In the genomic region with DNA sequence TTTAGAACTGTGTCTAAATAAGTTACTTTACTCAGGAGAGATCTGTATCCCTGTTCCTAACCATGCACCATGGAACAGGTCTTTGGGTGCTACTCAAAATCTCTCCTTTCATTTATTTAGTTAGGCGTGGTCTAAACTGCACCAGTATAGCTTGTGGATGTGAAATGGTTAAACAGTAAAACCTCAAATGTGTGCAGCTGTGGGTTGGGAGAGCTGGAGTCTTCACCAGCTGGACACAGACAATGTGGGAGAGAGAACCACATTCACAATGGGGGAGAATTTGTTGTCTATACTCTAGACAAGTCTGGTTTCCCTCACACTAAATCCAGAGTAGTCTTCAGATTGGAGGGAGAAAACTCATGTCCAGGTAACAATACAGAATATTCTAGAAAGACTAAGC, we compare ENCODE assay signal across 27 cellular contexts. TPM values are rescaled to one million over a fixed set of nuclear protein-coding genes. Genes with fewer than 3 reads are reported as not detected.
DNase-seq lines count a peak whose midpoint lies in the region; ATAC-seq, FAIRE-seq and TF ChIP-seq lines count a peak whose summit lies in the region.
"Had no signal": no experiment of that assay in that cellular context is flagged by ENCODE, and none has a peak within 500 bp of the region (broad histone marks: within the 10 kb centered on the region; RNA-seq: fewer than 3 reads in every experiment).

No MANE protein-coding gene starts in this region.

- peaks cover 80% of the 10 kb centered on the region for H3K4me1 Mint-ChIP-seq in CD4-positive, alpha-beta T cell (ENCODE audit: low read depth)

- H3K9ac ChIP-seq in K562 (ENCODE audit: insufficient read depth in 1 of 2, low read depth in 2 of 2, low read length in 2 of 2), result no peak overlapping the region

- no peak overlapping the region for H3K4me3 Mint-ChIP-seq in CD4-positive, alpha-beta T cell
- H3K4me3 Mint-ChIP-seq: activated naive CD4-positive, alpha-beta T cell treated with anti-CD3 and anti-CD28 coated beads, Interleukin-2, amount 10 ng/mL, durations not matched to agents 7 days and 5 days had no signal

- in situ Hi-C loops in K562 (cut with MboI), result no loop called here

- peaks cover 0 to 4% of the 10 kb centered on the region in 2 experiments; a peak in 1 of 5 replicates for H3K4me1 ChIP-seq in K562 (replicated peaks in 1 of 2; ENCODE audit: control insufficient read depth in 2 of 2, insufficient read depth in 2 of 2, low read length in 2 of 2)
- H3K4me1 ChIP-seq: ascending aorta had no signal

- no peaks in the 10 kb centered on the region for H3K36me3 Mint-ChIP-seq in CD4-positive, alpha-beta T cell (ENCODE audit: low read depth)

- no peaks in the 10 kb centered on the region for H3K27me3 Mint-ChIP-seq in CD4-positive, alpha-beta T cell

- no peaks in the 10 kb centered on the region for H3K9me1 ChIP-seq in K562 (ENCODE audit: control insufficient read depth, insufficient read depth, low read length)

- no peak overlapping the region for H3K27ac ChIP-seq in CD4-positive, alpha-beta T cell (ENCODE audit: low read depth, low read length)
- H3K27ac ChIP-seq in K562 (ENCODE audit: extremely low read depth, low read depth, low read length), result no peak overlapping the region
- H3K27ac ChIP-seq: ascending aorta, esophagus squamous epithelium, thoracic aorta had no signal

- TF ChIP-seq CTCF in CD4-positive, alpha-beta T cell (IDR thresholded peaks at IDR 0.05), result no peak
- TF ChIP-seq CTCF in K562 (IDR thresholded peaks at IDR 0.05 in 2 of 3, conservative IDR thresholded peaks at IDR 0.05 in 1 of 3; ENCODE audit: insufficient read depth in 2 of 3, low read depth in 1 of 3, low read length in 3 of 3), result no peak

- CTCF ChIA-PET in CD4-positive, alpha-beta T cell (lab: Charles Lee), result interaction anchor here (1.1 to 3.1 kb wide), 6 partner anchors 10 to 68 kb away, joined by 3 to 12 read pairs (median 3); no protein-coding TSS in a partner anchor
- CTCF ChIA-PET in K562 (lab: Yijun Ruan, JAX; ENCODE audit: low intra/inter-chr PET ratio), result no interaction called here

- no peak for FAIRE-seq in K562 (lab: Jason Lieb, UNC)
- FAIRE-seq: frontal cortex had no signal

- TF ChIP-seq EP300 in K562 (IDR thresholded peaks at IDR 0.05; ENCODE audit: low read length), result no peak

- no peak for TF ChIP-seq RAD21 in K562 (CRISPR knock-in tag; conservative IDR thresholded peaks at IDR 0.05 in 1 of 2, IDR thresholded peaks at IDR 0.05 in 1 of 2)

- H3K27me3 ChIP-seq in CD4-positive, alpha-beta T cell (ENCODE audit: control insufficient read depth, insufficient read depth, low read length), result no peaks in the 10 kb centered on the region
- no peaks in the 10 kb centered on the region for H3K27me3 ChIP-seq in K562 (ENCODE audit: control insufficient read depth in 2 of 2, insufficient read depth in 2 of 2, low read length in 2 of 2)
- H3K27me3 ChIP-seq: ascending aorta, esophagus squamous epithelium had no signal

- intact Hi-C loops in CD4-positive, alpha-beta T cell (cut with DNase I, micrococcal nuclease), result loop anchor here in 1 of 2 experiments (2.0 kb wide), 1 partner anchor 30 kb away; no protein-coding TSS in a partner anchor
- intact Hi-C loops in K562 (cut with micrococcal nuclease), result no loop called here

- no peak for DNase-seq in CD4-positive, alpha-beta T cell
- peak; percentile 75 for DNase-seq in MV-4-11 (lab: John Stamatoyannopoulos, UW)
- no peak for DNase-seq in K562 (ENCODE audit: extremely low read depth in 1 of 4, low spot score in 3 of 4)
- DNase-seq in activated naive CD4-positive, alpha-beta T cell treated with Interleukin-2 at 50 U/mL for 16 hours, result no peak
- no peak for DNase-seq in effector CD4-positive, alpha-beta T cell
- DNase-seq: activated CD8-positive, alpha-beta memory T cell treated with anti-CD3 and anti-CD28 coated beads for 24 hours; activated naive CD4-positive, alpha-beta T cell treated with anti-CD3 and anti-CD28 coated beads, Interleukin-2, amount 10 ng/mL, durations not matched to agents 7 days and 5 days; activated T-cell treated with anti-CD3 and anti-CD28 coated beads, Interleukin-2, amount 50 U/mL, for 48 hours; cortex of kidney; DMS 273 treated with DMSO at 0.1 percent for 48 hours; esophagus squamous epithelium; H7; mesendoderm; NCI-H1436 treated with DMSO at 0.1 percent for 48 hours; stimulated activated CD4-positive, alpha-beta T cell treated with anti-CD3 and anti-CD28 coated beads, Interleukin-2, amount 100 ng/mL, for 24 hours had no signal

- 55% methylated on average over 1 of the region's 1 CpG for WGBS in K562 (ENCODE audit: insufficient coverage, low coverage, missing lambda C conversion rate)

- H3K4me2 ChIP-seq in K562 (ENCODE audit: insufficient read depth, low read length), result no peak overlapping the region
- H3K4me2 ChIP-seq: smooth muscle cell had no signal

- POLR2A ChIA-PET in CD4-positive, alpha-beta T cell (lab: Charles Lee), result interaction anchor here (1.0 to 16.3 kb wide), 7 partner anchors 9 to 69 kb away, joined by 3 to 350 read pairs (median 3); a partner anchor contains a TSS
- POLR2A ChIA-PET in K562 (lab: Yijun Ruan, JAX), result interaction anchor here (1.2 to 2.1 kb wide), 2 partner anchors 9 to 13 kb away, joined by 4 to 5 read pairs; no protein-coding TSS in a partner anchor

- H3K9me3 ChIP-seq in CD4-positive, alpha-beta T cell (ENCODE audit: control insufficient read depth, low read length), result no peaks in the 10 kb centered on the region
- no peaks in the 10 kb centered on the region for H3K9me3 ChIP-seq in K562 (replicated peaks; ENCODE audit: control insufficient read depth, insufficient read depth, low read depth, low read length)
- H3K9me3 ChIP-seq: ascending aorta, esophagus squamous epithelium, thoracic aorta had no signal

- BruUV-seq in K562 (replicated peaks; lab: Mats Ljungman, UMichigan), result no TSS peak

- H3K4me3 ChIP-seq in K562, result no peak overlapping the region
- H3K4me3 ChIP-seq: ascending aorta, esophagus squamous epithelium, smooth muscle cell, thoracic aorta had no signal

- no peaks in the 10 kb centered on the region for H3K79me2 ChIP-seq in K562 (ENCODE audit: control insufficient read depth, insufficient read depth, low read length)

- H2AFZ ChIP-seq in K562 (ENCODE audit: low read depth, low read length), result 0 out of 2 replicates have a peak overlapping the region, but pooled peaks have one; percentile 28

- no peaks in the 10 kb centered on the region for H3K36me3 ChIP-seq in K562 (ENCODE audit: control insufficient read depth, insufficient read depth, low read length)
- H3K36me3 ChIP-seq: ascending aorta, esophagus squamous epithelium, thoracic aorta had no signal

- no peak for ATAC-seq in CD4-positive, alpha-beta T cell (ENCODE audit: poor library complexity)
- peak; percentile 8 for ATAC-seq in GM18907 (IDR thresholded peaks at IDR 0.05; ENCODE audit: unreplicated experiment)
- ATAC-seq in K562, result no peak; the same call in 2 of the 3 replicates
- no peak for ATAC-seq in GM19324 (IDR thresholded peaks at IDR 0.05; ENCODE audit: low FRiP score, unreplicated experiment)

- no peaks in the 10 kb centered on the region for H4K20me1 ChIP-seq in K562 (replicated peaks; ENCODE audit: control insufficient read depth, insufficient read depth, low read length)

- peak overlapping the region; percentile 90 for H3K27ac Mint-ChIP-seq in CD4-positive, alpha-beta T cell
- H3K27ac Mint-ChIP-seq: activated naive CD4-positive, alpha-beta T cell treated with anti-CD3 and anti-CD28 coated beads, Interleukin-2, amount 10 ng/mL, durations not matched to agents 7 days and 5 days had no signal

- no peaks in the 10 kb centered on the region for H3K9me3 Mint-ChIP-seq in CD4-positive, alpha-beta T cell

- no peak for TF ChIP-seq POLR2A in K562 (conservative IDR thresholded peaks at IDR 0.05)

TF ChIP-seq in K562, 482 proteins besides CTCF, POLR2A, EP300 and RAD21 (continues in another document):
- TF ChIP-seq, protein P1, sequence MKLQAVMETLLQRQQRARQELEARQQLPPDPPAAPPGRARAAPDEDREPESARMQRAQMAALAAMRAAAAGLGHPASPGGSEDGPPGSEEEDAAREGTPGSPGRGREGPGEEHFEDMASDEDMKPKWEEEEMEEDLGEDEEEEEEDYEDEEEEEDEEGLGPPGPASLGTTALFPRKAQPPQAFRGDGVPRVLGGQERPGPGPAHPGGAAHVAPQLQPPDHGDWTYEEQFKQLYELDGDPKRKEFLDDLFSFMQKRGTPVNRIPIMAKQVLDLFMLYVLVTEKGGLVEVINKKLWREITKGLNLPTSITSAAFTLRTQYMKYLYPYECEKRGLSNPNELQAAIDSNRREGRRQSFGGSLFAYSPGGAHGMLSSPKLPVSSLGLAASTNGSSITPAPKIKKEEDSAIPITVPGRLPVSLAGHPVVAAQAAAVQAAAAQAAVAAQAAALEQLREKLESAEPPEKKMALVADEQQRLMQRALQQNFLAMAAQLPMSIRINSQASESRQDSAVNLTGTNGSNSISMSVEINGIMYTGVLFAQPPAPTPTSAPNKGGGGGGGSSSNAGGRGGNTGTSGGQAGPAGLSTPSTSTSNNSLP (IDR thresholded peaks at IDR 0.05; ENCODE audit: borderline replicate concordance, low read depth, low read length), result no peak
- no peak for TF ChIP-seq MYNN (IDR thresholded peaks at IDR 0.05)
- no peak for TF ChIP-seq MYNN (CRISPR knock-in tag; IDR thresholded peaks at IDR 0.05)

RNA-seq across cellular contexts. Expression of a gene that starts 31.2 kb away (rescaled TPM):
- 100 to 1,000 TPM; 297 to 300 TPM for total RNA-seq in CD4-positive, alpha-beta T cell
- total RNA-seq in K562 (2011; cell fraction: chromatin; rRNA removed; ENCODE audit: low replicate concordance), result 53.3 and 122 TPM in 2 replicates
- total RNA-seq in K562 (2011; cell fraction: nucleolus; rRNA removed), result 37.5 and 50.9 TPM in 2 replicates
- total RNA-seq in K562 (2011; cell fraction: nucleoplasm; rRNA removed), result 76.8 and 139 TPM in 2 replicates
- 66.5 and 98.0 TPM in 2 replicates for total RNA-seq in K562 (2014; rRNA removed)
- 43.8 and 45.6 TPM in 2 replicates for total RNA-seq in K562 (2014; rRNA removed; fragmentation: Illumina TruSeq; extraction: Trizol)
- 43.4 and 44.7 TPM in 2 replicates for total RNA-seq in K562 (2015; rRNA removed; fragmentation: Illumina TruSeq; extraction: Trizol)
- total RNA-seq in K562 (2021), result 85.3 and 96.6 TPM in 2 replicates
- polyA plus RNA-seq in K562 (2011; rRNA removed), result 28.4 and 36.2 TPM in 2 replicates
- polyA plus RNA-seq in K562 (2011; cell fraction: cytosol; rRNA removed), result 34.4 and 57.9 TPM in 2 replicates
- 43.0 and 50.8 TPM in 2 replicates for polyA plus RNA-seq in K562 (2011; cell fraction: nucleus; rRNA removed)
- 35.8 and 46.0 TPM in 2 replicates for polyA plus RNA-seq in K562 (2012)
- 37.3 and 50.3 TPM in 2 replicates for polyA plus RNA-seq in K562 (2014; fragmentation: Illumina TruSeq; extraction: Trizol)
- 10 to 100 TPM; 12.6 to 14.7 TPM for polyA plus RNA-seq in K562 (2014; fragmentation: Nextera tagmentation; extraction: Ambion mirVana)
- polyA plus RNA-seq in K562 (2014; rRNA removed), result 30.9 and 37.2 TPM in 2 replicates
- 82.8 and 85.1 TPM in 2 replicates for polyA minus RNA-seq in K562 (2011; rRNA and poly(A)+ RNA removed)
- polyA minus RNA-seq in K562 (2011; cell fraction: cytosol; rRNA and poly(A)+ RNA removed), result 60.8 and 72.3 TPM in 2 replicates
- 77.0 and 96.0 TPM in 2 replicates for polyA minus RNA-seq in K562 (2011; cell fraction: nucleus; rRNA and poly(A)+ RNA removed)
- total RNA-seq: LHCN-M2, NCI-H460, osteocyte, renal cortical epithelial cell, SK-MEL-5, smooth muscle cell had no signal
- polyA plus RNA-seq: AG04450, smooth muscle cell had no signal
